In genomic region chr11:3626250-3626960, GRCh38 we compare ENCODE assay signal across 13 cellular contexts. TPM values are rescaled to one million over a fixed set of nuclear protein-coding genes. Genes with fewer than 3 reads are reported as not detected.
DNase-seq lines count a peak whose midpoint lies in the region; ATAC-seq, FAIRE-seq and TF ChIP-seq lines count a peak whose summit lies in the region.
"Had no signal": no experiment of that assay in that cellular context is flagged by ENCODE, and none has a peak within 500 bp of the region (broad histone marks: within the 10 kb centered on the region; RNA-seq: fewer than 3 reads in every experiment).

No MANE protein-coding gene starts in this region.

- TF ChIP-seq RAD21 in HepG2 (CRISPR knock-in tag; IDR thresholded peaks at IDR 0.05), result no peak

- H3K4me2 ChIP-seq in HepG2 (ENCODE audit: low read depth, low read length), result no peak overlapping the region

- TF ChIP-seq POLR2A in HepG2 (IDR thresholded peaks at IDR 0.05; ENCODE audit: insufficient read depth in 1 of 2, low read depth in 2 of 2, low read length in 2 of 2) (no peak), testis (IDR thresholded peaks at IDR 0.05) (no peak)

- ATAC-seq in activated naive CD8-positive, alpha-beta T cell treated with anti-CD3 and anti-CD28 coated beads, Interleukin-2, amount 50 U/mL, for 24 hours, result no peak
- peak; percentile 54 for ATAC-seq in HepG2
- ATAC-seq in activated CD8-positive, alpha-beta memory T cell treated with anti-CD3 and anti-CD28 coated beads, Interleukin-2, amount 10 ng/mL, durations not matched to agents 7 days and 5 days, result no peak

- 70% methylated on average over 23 of the region's 23 CpGs for whole genome bisulfite sequencing in HepG2 (ENCODE audit: low lambda C conversion rate)
- WGBS in testis, 2 donors, result 84 to 86% methylated on average over 20 to 23 of the region's 23 CpGs

- no peaks in the 10 kb centered on the region for H4K20me1 ChIP-seq in HepG2 (ENCODE audit: insufficient read depth, low read length)

- H3K9me3 Mint-ChIP-seq in activated naive CD8-positive, alpha-beta T cell treated with anti-CD3 and anti-CD28 coated beads, Interleukin-2, amount 50 U/mL, for 24 hours, result no peaks in the 10 kb centered on the region
- no peaks in the 10 kb centered on the region for H3K9me3 Mint-ChIP-seq in activated CD8-positive, alpha-beta memory T cell treated with anti-CD3 and anti-CD28 coated beads, Interleukin-2, amount 10 ng/mL, durations not matched to agents 7 days and 5 days (ENCODE audit: low read depth)
- H3K9me3 Mint-ChIP-seq: nephron had no signal

- H3K4me1 ChIP-seq in HepG2 (ENCODE audit: insufficient read depth, low read length) (no peaks in the 10 kb centered on the region), testis (no peaks in the 10 kb centered on the region)
- H3K4me1 ChIP-seq: SJSA1 had no signal

- no peak overlapping the region for H3K27ac Mint-ChIP-seq in activated naive CD8-positive, alpha-beta T cell treated with anti-CD3 and anti-CD28 coated beads, Interleukin-2, amount 50 U/mL, for 24 hours
- H3K27ac Mint-ChIP-seq in activated CD8-positive, alpha-beta memory T cell treated with anti-CD3 and anti-CD28 coated beads, Interleukin-2, amount 10 ng/mL, durations not matched to agents 7 days and 5 days, result no peak overlapping the region

- H3K36me3 Mint-ChIP-seq in activated naive CD8-positive, alpha-beta T cell treated with anti-CD3 and anti-CD28 coated beads, Interleukin-2, amount 50 U/mL, for 24 hours (ENCODE audit: low read depth), result no peaks in the 10 kb centered on the region
- H3K36me3 Mint-ChIP-seq in activated CD8-positive, alpha-beta memory T cell treated with anti-CD3 and anti-CD28 coated beads, Interleukin-2, amount 10 ng/mL, durations not matched to agents 7 days and 5 days, result no peaks in the 10 kb centered on the region

- H3K27me3 Mint-ChIP-seq in activated naive CD8-positive, alpha-beta T cell treated with anti-CD3 and anti-CD28 coated beads, Interleukin-2, amount 50 U/mL, for 24 hours, result no peaks in the 10 kb centered on the region
- no peaks in the 10 kb centered on the region for H3K27me3 Mint-ChIP-seq in activated CD8-positive, alpha-beta memory T cell treated with anti-CD3 and anti-CD28 coated beads, Interleukin-2, amount 10 ng/mL, durations not matched to agents 7 days and 5 days

- no peaks in the 10 kb centered on the region for H3K9me3 ChIP-seq in HepG2 (ENCODE audit: low read length)
- no peaks in the 10 kb centered on the region for H3K9me3 ChIP-seq in testis
- H3K9me3 ChIP-seq: SJSA1 had no signal

- no peak for TF ChIP-seq CTCF in HepG2 (CRISPR knock-in tag; IDR thresholded peaks at IDR 0.05)
- no peak for TF ChIP-seq CTCF in testis (IDR thresholded peaks at IDR 0.05)

- no TSS peak for BruUV-seq in HepG2 (replicated peaks; lab: Mats Ljungman, UMichigan)

- in situ Hi-C loops in KBM-7 (cut with MboI; ENCODE audit: low pct_unique_long_range_greater_than_20kb, low sequenced_read_pairs), result no loop called here
- in situ Hi-C loops in HepG2 (cut with HindIII; ENCODE audit: extremely low pct_ligation_motif_present, low pct_unique_long_range_greater_than_20kb), result no loop called here

- TF ChIP-seq EP300 in HepG2 (IDR thresholded peaks at IDR 0.05; ENCODE audit: low read depth in 2 of 2, low read length in 2 of 2) (no peak), HepG2 (CRISPR knock-in tag; IDR thresholded peaks at IDR 0.05; ENCODE audit: borderline replicate concordance) (no peak)

- FAIRE-seq in HepG2 (lab: Jason Lieb, UNC), result no peak
- FAIRE-seq: endometrium had no signal

- no peak overlapping the region for H3K27ac ChIP-seq in HepG2 (ENCODE audit: extremely low read length, insufficient read depth, low read length)
- no peak overlapping the region for H3K27ac ChIP-seq in testis
- H3K27ac ChIP-seq: SJSA1 had no signal

- 0 out of 5 replicates have a peak, but pooled peaks cover under 1 to 1% of the 10 kb centered on the region in 2 experiments for H3K27me3 ChIP-seq in HepG2 (ENCODE audit: control insufficient read depth in 1 of 2, insufficient read depth in 2 of 2, low read length in 2 of 2)
- H3K27me3 ChIP-seq in testis, result no peaks in the 10 kb centered on the region
- H3K27me3 ChIP-seq: SJSA1 had no signal

- intact Hi-C loops in HepG2 (cut with micrococcal nuclease; ENCODE audit: unreplicated experiment), result no loop called here
- intact Hi-C loops in testis (cut with DNase I; ENCODE audit: low total_unique reads), result no loop called here

- H3K4me3 Mint-ChIP-seq in activated naive CD8-positive, alpha-beta T cell treated with anti-CD3 and anti-CD28 coated beads, Interleukin-2, amount 50 U/mL, for 24 hours, result no peak overlapping the region
- H3K4me3 Mint-ChIP-seq in activated CD8-positive, alpha-beta memory T cell treated with anti-CD3 and anti-CD28 coated beads, Interleukin-2, amount 10 ng/mL, durations not matched to agents 7 days and 5 days, result no peak overlapping the region
- H3K4me3 Mint-ChIP-seq: nephron had no signal

- no peak overlapping the region for H3K4me3 ChIP-seq in HepG2 (replicated peaks in 1 of 3; ENCODE audit: insufficient read depth in 1 of 3, low read depth in 2 of 3, low read length in 3 of 3)
- H3K4me3 ChIP-seq in testis, result no peak overlapping the region
- H3K4me3 ChIP-seq: SJSA1 had no signal

- DNase-seq in KBM-7 (peak; percentile 94), HepG2 (ENCODE audit: low spot score) (no peak), testis (peak; percentile 43), AG08395 (ENCODE audit: low spot score) (no peak), iPS-NIHi7 (ENCODE audit: extremely low spot score) (no peak)
- DNase-seq in activated naive CD8-positive, alpha-beta T cell treated with anti-CD3 and anti-CD28 coated beads, Interleukin-2, amount 50 U/mL, for 24 hours, result peak; percentile 7
- DNase-seq in activated CD8-positive, alpha-beta memory T cell treated with anti-CD3 and anti-CD28 coated beads, Interleukin-2, amount 10 ng/mL, durations not matched to agents 7 days and 5 days, result no peak
- DNase-seq: DMS79, NCI-H526 had no signal

- no peaks in the 10 kb centered on the region for H3K79me2 ChIP-seq in HepG2 (ENCODE audit: insufficient read depth, low read length)

- no peaks in the 10 kb centered on the region for H3K4me1 Mint-ChIP-seq in activated naive CD8-positive, alpha-beta T cell treated with anti-CD3 and anti-CD28 coated beads, Interleukin-2, amount 50 U/mL, for 24 hours
- no peaks in the 10 kb centered on the region for H3K4me1 Mint-ChIP-seq in activated CD8-positive, alpha-beta memory T cell treated with anti-CD3 and anti-CD28 coated beads, Interleukin-2, amount 10 ng/mL, durations not matched to agents 7 days and 5 days
- H3K4me1 Mint-ChIP-seq: nephron had no signal

- POLR2A ChIA-PET in HepG2 (lab: Yijun Ruan, JAX), result no interaction called here

- CTCF ChIA-PET in HepG2 (lab: Yijun Ruan, JAX; ENCODE audit: low intra/inter-chr PET ratio, low total read pairs), result no interaction called here
- CTCF ChIA-PET in activated CD8-positive, alpha-beta memory T cell treated with anti-CD3 and anti-CD28 coated beads, Interleukin-2, amount 10 ng/mL, durations not matched to agents 7 days and 5 days (lab: Charles Lee), result no interaction called here

- H3K36me3 ChIP-seq in HepG2 (replicated peaks in 1 of 2; ENCODE audit: control insufficient read depth in 1 of 2, insufficient read depth in 2 of 2, low read length in 2 of 2) (no peaks in the 10 kb centered on the region), testis (ENCODE audit: low read depth, missing control alignments) (no peaks in the 10 kb centered on the region)
- H3K36me3 ChIP-seq: SJSA1 had no signal

- H2AFZ ChIP-seq in HepG2 (ENCODE audit: low read length), result no peak overlapping the region

- H3K9ac ChIP-seq in HepG2 (ENCODE audit: insufficient read depth, low read depth, low read length), result no peak overlapping the region

RNA-seq across cellular contexts. Expression of gene ART5, which starts 15.4 kb away (rescaled TPM):
- total RNA-seq in HepG2 (2016; rRNA removed; fragmentation: Illumina TruSeq; extraction: Trizol), result 0.52 and 0.93 TPM in 2 replicates
- total RNA-seq in HepG2 (2016; cell fraction: cytosol; rRNA removed; fragmentation: Illumina TruSeq; extraction: Trizol; ENCODE audit: low read depth), result 0.40 and 0.71 TPM in 2 replicates
- 0.94 and 1.6 TPM in 2 replicates for total RNA-seq in HepG2 (2016; cell fraction: insoluble cytoplasmic fraction; rRNA removed; fragmentation: Illumina TruSeq; extraction: Trizol)
- 0.49 and 0.83 TPM in 2 replicates for total RNA-seq in HepG2 (2016; cell fraction: membrane; rRNA removed; fragmentation: Illumina TruSeq; extraction: Trizol)
- 0.91 and 2.2 TPM in 2 replicates for total RNA-seq in HepG2 (2016; cell fraction: nucleus; rRNA removed; fragmentation: Illumina TruSeq; extraction: Trizol)
- 0.48 and 0.55 TPM in 2 replicates for polyA plus RNA-seq in HepG2 (2011; rRNA removed)
- polyA plus RNA-seq in HepG2 (2011; cell fraction: cytosol; rRNA removed), result 0.32 and 0.40 TPM in 2 replicates
- polyA plus RNA-seq in HepG2 (2011; cell fraction: nucleus; rRNA removed), result 0.35 and 0.47 TPM in 2 replicates
- 0.62 and 0.65 TPM in 2 replicates for polyA plus RNA-seq in HepG2 (2012)
- 0.45 and 0.49 TPM in 2 replicates for polyA plus RNA-seq in HepG2 (2016; cell fraction: cytosol; fragmentation: Illumina TruSeq; extraction: Trizol; ENCODE audit: low read depth)
- 0.36 TPM in 1 of 2 replicates, not detected in the other for polyA plus RNA-seq in HepG2 (2016; cell fraction: insoluble cytoplasmic fraction; fragmentation: Illumina TruSeq; extraction: Trizol; ENCODE audit: low read depth)
- polyA plus RNA-seq in HepG2 (2016; cell fraction: membrane; fragmentation: Illumina TruSeq; extraction: Trizol; ENCODE audit: low read depth), result 0.24 and 0.34 TPM in 2 replicates
- polyA plus RNA-seq in HepG2 (2016; cell fraction: nucleus; fragmentation: Illumina TruSeq; extraction: Trizol; ENCODE audit: insufficient read depth, low read depth), result 0.65 and 2.1 TPM in 2 replicates
- 0.30 TPM in 1 of 2 replicates, not detected in the other for polyA minus RNA-seq in HepG2 (2011; rRNA and poly(A)+ RNA removed; ENCODE audit: low replicate concordance)
- not detected in 2 replicates for polyA minus RNA-seq in HepG2 (2011; cell fraction: cytosol; rRNA and poly(A)+ RNA removed)
- not detected in 2 replicates for polyA minus RNA-seq in HepG2 (2011; cell fraction: nucleus; rRNA and poly(A)+ RNA removed)
- 10 to 100 TPM in 1 of 2 donors, 1 to 10 TPM in 1; 9.9 to 31.7 TPM for total RNA-seq in testis
- polyA plus RNA-seq in testis (ENCODE audit: insufficient read depth, low read depth, low replicate concordance), result 50.8 TPM
- not detected for total RNA-seq in activated CD8-positive, alpha-beta memory T cell treated with anti-CD3 and anti-CD28 coated beads, Interleukin-2, amount 10 ng/mL, durations not matched to agents 7 days and 5 days
- total RNA-seq: SJSA1, subcutaneous adipose tissue had no signal

RNA-seq across cellular contexts. Expression of gene ART1, which starts 18.5 kb away (rescaled TPM):
- not detected in 2 replicates for total RNA-seq in HepG2 (2016; rRNA removed; fragmentation: Illumina TruSeq; extraction: Trizol)
- not detected in 2 replicates for total RNA-seq in HepG2 (2016; cell fraction: cytosol; rRNA removed; fragmentation: Illumina TruSeq; extraction: Trizol; ENCODE audit: low read depth)
- not detected in 2 replicates for total RNA-seq in HepG2 (2016; cell fraction: insoluble cytoplasmic fraction; rRNA removed; fragmentation: Illumina TruSeq; extraction: Trizol)
- not detected in 2 replicates for total RNA-seq in HepG2 (2016; cell fraction: membrane; rRNA removed; fragmentation: Illumina TruSeq; extraction: Trizol)
- total RNA-seq in HepG2 (2016; cell fraction: nucleus; rRNA removed; fragmentation: Illumina TruSeq; extraction: Trizol), result not detected in 2 replicates
- not detected in 2 replicates for polyA plus RNA-seq in HepG2 (2011; rRNA removed)
- polyA plus RNA-seq in HepG2 (2011; cell fraction: cytosol; rRNA removed), result not detected in 2 replicates
- not detected in 2 replicates for polyA plus RNA-seq in HepG2 (2011; cell fraction: nucleus; rRNA removed)
- polyA plus RNA-seq in HepG2 (2012), result not detected in 2 replicates
- not detected in 2 replicates for polyA plus RNA-seq in HepG2 (2016; cell fraction: cytosol; fragmentation: Illumina TruSeq; extraction: Trizol; ENCODE audit: low read depth)
- not detected in 2 replicates for polyA plus RNA-seq in HepG2 (2016; cell fraction: insoluble cytoplasmic fraction; fragmentation: Illumina TruSeq; extraction: Trizol; ENCODE audit: low read depth)
- polyA plus RNA-seq in HepG2 (2016; cell fraction: membrane; fragmentation: Illumina TruSeq; extraction: Trizol; ENCODE audit: low read depth), result not detected in 2 replicates
- not detected in 2 replicates for polyA plus RNA-seq in HepG2 (2016; cell fraction: nucleus; fragmentation: Illumina TruSeq; extraction: Trizol; ENCODE audit: insufficient read depth, low read depth)
- not detected in 2 replicates for polyA minus RNA-seq in HepG2 (2011; rRNA and poly(A)+ RNA removed; ENCODE audit: low replicate concordance)
- polyA minus RNA-seq in HepG2 (2011; cell fraction: cytosol; rRNA and poly(A)+ RNA removed), result not detected in 2 replicates
- polyA minus RNA-seq in HepG2 (2011; cell fraction: nucleus; rRNA and poly(A)+ RNA removed), result not detected in 2 replicates
- under 1 TPM in 1 of 2 donors, not detected in 1; 0.79 TPM for total RNA-seq in testis
- polyA plus RNA-seq in testis (ENCODE audit: insufficient read depth, low read depth, low replicate concordance), result 0.79 TPM
- not detected for total RNA-seq in activated CD8-positive, alpha-beta memory T cell treated with anti-CD3 and anti-CD28 coated beads, Interleukin-2, amount 10 ng/mL, durations not matched to agents 7 days and 5 days
- total RNA-seq: SJSA1, subcutaneous adipose tissue had no signal

RNA-seq across cellular contexts. Expression of gene CHRNA10, which starts 44.8 kb away (rescaled TPM):
- 0.27 and 0.71 TPM in 2 replicates for total RNA-seq in HepG2 (2016; rRNA removed; fragmentation: Illumina TruSeq; extraction: Trizol)
- 0.30 and 0.44 TPM in 2 replicates for total RNA-seq in HepG2 (2016; cell fraction: cytosol; rRNA removed; fragmentation: Illumina TruSeq; extraction: Trizol; ENCODE audit: low read depth)
- 0.16 and 0.50 TPM in 2 replicates for total RNA-seq in HepG2 (2016; cell fraction: insoluble cytoplasmic fraction; rRNA removed; fragmentation: Illumina TruSeq; extraction: Trizol)
- 0.34 and 0.68 TPM in 2 replicates for total RNA-seq in HepG2 (2016; cell fraction: membrane; rRNA removed; fragmentation: Illumina TruSeq; extraction: Trizol)
- 1.5 TPM in 2 replicates for total RNA-seq in HepG2 (2016; cell fraction: nucleus; rRNA removed; fragmentation: Illumina TruSeq; extraction: Trizol)
- polyA plus RNA-seq in HepG2 (2011; rRNA removed), result 0.44 and 0.53 TPM in 2 replicates
- 0.19 and 0.27 TPM in 2 replicates for polyA plus RNA-seq in HepG2 (2011; cell fraction: cytosol; rRNA removed)
- 2.7 and 3.7 TPM in 2 replicates for polyA plus RNA-seq in HepG2 (2011; cell fraction: nucleus; rRNA removed)
- polyA plus RNA-seq in HepG2 (2012), result 0.17 and 0.55 TPM in 2 replicates
- 0.38 and 0.52 TPM in 2 replicates for polyA plus RNA-seq in HepG2 (2016; cell fraction: cytosol; fragmentation: Illumina TruSeq; extraction: Trizol; ENCODE audit: low read depth)
- 0.15 TPM in 1 of 2 replicates, not detected in the other for polyA plus RNA-seq in HepG2 (2016; cell fraction: insoluble cytoplasmic fraction; fragmentation: Illumina TruSeq; extraction: Trizol; ENCODE audit: low read depth)
- 0.33 and 0.40 TPM in 2 replicates for polyA plus RNA-seq in HepG2 (2016; cell fraction: membrane; fragmentation: Illumina TruSeq; extraction: Trizol; ENCODE audit: low read depth)
- 1.9 and 2.6 TPM in 2 replicates for polyA plus RNA-seq in HepG2 (2016; cell fraction: nucleus; fragmentation: Illumina TruSeq; extraction: Trizol; ENCODE audit: insufficient read depth, low read depth)
- polyA minus RNA-seq in HepG2 (2011; rRNA and poly(A)+ RNA removed; ENCODE audit: low replicate concordance), result 2.7 and 7.7 TPM in 2 replicates
- not detected in 2 replicates for polyA minus RNA-seq in HepG2 (2011; cell fraction: cytosol; rRNA and poly(A)+ RNA removed)
- 1.9 and 3.6 TPM in 2 replicates for polyA minus RNA-seq in HepG2 (2011; cell fraction: nucleus; rRNA and poly(A)+ RNA removed)
- 1 to 10 TPM; 2.5 to 4.5 TPM for total RNA-seq in testis
- polyA plus RNA-seq in testis (ENCODE audit: insufficient read depth, low read depth, low replicate concordance), result 1.8 TPM
- total RNA-seq in activated CD8-positive, alpha-beta memory T cell treated with anti-CD3 and anti-CD28 coated beads, Interleukin-2, amount 10 ng/mL, durations not matched to agents 7 days and 5 days, result 1 to 10 TPM; 2.4 to 2.7 TPM

Comparison
In these comparisons a context has a peak if more than half of its experiments do, and no peak if none do; other contexts are left out.
1. DNase-seq: peak in KBM-7 (single experiment), activated naive CD8-positive, alpha-beta T cell treated with anti-CD3 and anti-CD28 coated beads, Interleukin-2, amount 50 U/mL, for 24 hours (single experiment) and testis (single experiment); none in HepG2 (single experiment), AG08395 (single experiment), activated CD8-positive, alpha-beta memory T cell treated with anti-CD3 and anti-CD28 coated beads, Interleukin-2, amount 10 ng/mL, durations not matched to agents 7 days and 5 days (single experiment) and iPS-NIHi7 (single experiment).